Comparison of ENCODE assay signal across 14 cellular contexts in the genomic region with DNA sequence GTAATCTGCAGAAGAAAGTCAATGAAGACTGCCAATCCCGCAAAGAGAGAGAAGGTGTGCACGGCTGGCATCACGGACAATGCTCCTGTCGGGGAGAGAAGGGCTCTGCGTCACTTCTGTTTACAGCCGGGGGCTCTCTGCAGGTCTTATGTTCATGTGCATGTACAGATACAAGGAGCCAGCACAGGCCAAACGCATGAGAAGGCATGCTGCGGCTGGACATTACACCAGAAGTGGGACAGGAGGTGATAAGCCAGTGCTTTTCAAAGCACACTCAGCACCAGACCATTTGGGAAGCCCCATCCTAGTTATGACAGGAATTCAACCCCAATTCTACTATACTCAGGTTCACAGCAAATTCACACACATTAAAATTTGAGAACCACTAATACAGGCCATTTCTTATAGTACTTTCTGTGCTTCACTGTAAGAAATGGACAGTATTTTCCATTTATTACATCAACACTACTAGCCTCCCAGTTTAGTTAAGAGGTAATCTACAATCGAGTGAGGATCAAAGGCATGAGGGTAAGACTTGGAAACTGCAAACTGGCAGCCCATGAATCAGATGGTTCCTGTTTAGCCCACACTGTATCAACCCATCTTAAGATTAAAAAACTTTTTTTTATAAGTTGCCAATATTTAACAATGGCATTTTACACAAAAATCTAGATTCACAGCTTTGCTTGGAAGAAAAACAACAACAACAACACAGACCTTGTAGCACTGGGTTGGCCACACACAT. TPM values are rescaled to one million over a fixed set of nuclear protein-coding genes. Genes with fewer than 3 reads are reported as not detected.
DNase-seq lines count a peak whose midpoint lies in the region; ATAC-seq and TF ChIP-seq lines count a peak whose summit lies in the region.
"Had no signal": no experiment of that assay in that cellular context is flagged by ENCODE, and none has a peak within 500 bp of the region (broad histone marks: within the 10 kb centered on the region; RNA-seq: fewer than 3 reads in every experiment).

No MANE protein-coding gene starts in this region.

- H3K27me3 ChIP-seq in spleen (replicated peaks in 1 of 7): no peaks in the 10 kb centered on the region
- H3K27me3 ChIP-seq: neutrophil, SJSA1 had no signal

- no peaks in the 10 kb centered on the region for H3K9me3 ChIP-seq in spleen
- H3K9me3 ChIP-seq: neutrophil, SJSA1 had no signal

- H3K4me1 ChIP-seq in spleen: peaks cover 24 to 49% (median 36%) of the 10 kb centered on the region in 6 donors
- H3K4me1 ChIP-seq: SJSA1 had no signal

- TF ChIP-seq POLR2A in spleen (IDR thresholded peaks at IDR 0.05): no peak

- WGBS in spleen, 5 donors: 84 to 90% (median 87%) methylated on average over 9 of the region's 9 CpGs

- H3K4me3 ChIP-seq in spleen: no peak overlapping the region
- H3K4me3 ChIP-seq: SJSA1 had no signal

- H3K36me3 ChIP-seq in spleen: peaks cover 0 to 100% (median 83%) of the 10 kb centered on the region in 6 donors

- H3K9me3 Mint-ChIP-seq in activated CD8-positive, alpha-beta memory T cell treated with anti-CD3 and anti-CD28 coated beads, Interleukin-2, amount 10 ng/mL, durations not matched to agents 7 days and 5 days (ENCODE audit: low read depth): no peaks in the 10 kb centered on the region

- no peak for DNase-seq in activated CD8-positive, alpha-beta memory T cell treated with anti-CD3 and anti-CD28 coated beads, Interleukin-2, amount 10 ng/mL, durations not matched to agents 7 days and 5 days
- DNase-seq in activated CD8-positive, alpha-beta memory T cell treated with anti-CD3 and anti-CD28 coated beads for 24 hours: no peak
- DNase-seq in OCI-M1 (lab: John Stamatoyannopoulos, UW) (peak; percentile 72), caudate nucleus (lab: John Stamatoyannopoulos, UW) (no peak), spleen (no peak), epidermal melanocyte (ENCODE audit: insufficient read length, low spot score) (no peak), HT-29 (ENCODE audit: low spot score) (no peak)
- DNase-seq: cerebellar nuclear complex, NCI-H2171 had no signal

- TF ChIP-seq CTCF in spleen (IDR thresholded peaks at IDR 0.05 in 8 of 11, conservative IDR thresholded peaks at IDR 0.05 in 3 of 11): no peak

- no peaks in the 10 kb centered on the region for H3K27me3 Mint-ChIP-seq in activated CD8-positive, alpha-beta memory T cell treated with anti-CD3 and anti-CD28 coated beads, Interleukin-2, amount 10 ng/mL, durations not matched to agents 7 days and 5 days

- peaks cover 61% of the 10 kb centered on the region for H3K36me3 Mint-ChIP-seq in activated CD8-positive, alpha-beta memory T cell treated with anti-CD3 and anti-CD28 coated beads, Interleukin-2, amount 10 ng/mL, durations not matched to agents 7 days and 5 days

- H3K27ac ChIP-seq in caudate nucleus (ENCODE audit: low read depth, low read length) (peak overlapping the region; percentile 22), spleen (peak overlapping the region in 5 of 8 donors; percentile 54 to 81 (median 67))
- H3K27ac ChIP-seq: neutrophil, SJSA1, VCaP had no signal

- peak overlapping the region; percentile 41 for H3K4me3 Mint-ChIP-seq in activated CD8-positive, alpha-beta memory T cell treated with anti-CD3 and anti-CD28 coated beads, Interleukin-2, amount 10 ng/mL, durations not matched to agents 7 days and 5 days

- intact Hi-C loops in spleen (cut with DNase I; ENCODE audit: low total_unique reads): no loop called here

- CTCF ChIA-PET in activated CD8-positive, alpha-beta memory T cell treated with anti-CD3 and anti-CD28 coated beads, Interleukin-2, amount 10 ng/mL, durations not matched to agents 7 days and 5 days (lab: Charles Lee): interaction anchor here (0.9 to 2.4 kb wide), 9 partner anchors 10 to 162 kb away, joined by 3 to 11 read pairs (median 4); no protein-coding TSS in a partner anchor

- H3K4me1 Mint-ChIP-seq in activated CD8-positive, alpha-beta memory T cell treated with anti-CD3 and anti-CD28 coated beads, Interleukin-2, amount 10 ng/mL, durations not matched to agents 7 days and 5 days: peaks cover 37% of the 10 kb centered on the region

- ATAC-seq in activated CD8-positive, alpha-beta memory T cell treated with anti-CD3 and anti-CD28 coated beads, Interleukin-2, amount 10 ng/mL, durations not matched to agents 7 days and 5 days: no peak
- ATAC-seq in GM19455 (IDR thresholded peaks at IDR 0.05; ENCODE audit: unreplicated experiment): no peak
- ATAC-seq: esophagus mucosa had no signal

- peak overlapping the region; percentile 72 for H3K27ac Mint-ChIP-seq in activated CD8-positive, alpha-beta memory T cell treated with anti-CD3 and anti-CD28 coated beads, Interleukin-2, amount 10 ng/mL, durations not matched to agents 7 days and 5 days

RNA-seq across cellular contexts. Expression of gene RMC1, which starts 38.2 kb away (rescaled TPM):
- 10 to 100 TPM; 48.7 to 51.7 TPM for total RNA-seq in activated CD8-positive, alpha-beta memory T cell treated with anti-CD3 and anti-CD28 coated beads, Interleukin-2, amount 10 ng/mL, durations not matched to agents 7 days and 5 days
- total RNA-seq in spleen: 10 to 100 TPM; 29.5 to 55.9 (median 43.6) TPM
- 10 to 100 TPM; 42.0 to 74.7 (median 47.5) TPM for polyA plus RNA-seq in spleen
- 11.6 and 15.2 TPM in 2 replicates for total RNA-seq in HT-29 (2014; rRNA removed; shearing (Covaris generic))

RNA-seq across cellular contexts. Expression of gene NPC1, which starts 44.8 kb away (rescaled TPM):
- 10 to 100 TPM; 36.1 to 37.4 TPM for total RNA-seq in activated CD8-positive, alpha-beta memory T cell treated with anti-CD3 and anti-CD28 coated beads, Interleukin-2, amount 10 ng/mL, durations not matched to agents 7 days and 5 days
- 10 to 100 TPM; 47.2 to 84.2 (median 68.9) TPM for total RNA-seq in spleen
- 10 to 100 TPM in 2 of 3 donors, 1 to 10 TPM in 1; 8.1 to 13.3 (median 11.2) TPM for polyA plus RNA-seq in spleen
- 35.7 and 48.5 TPM in 2 replicates for total RNA-seq in HT-29 (2014; rRNA removed; shearing (Covaris generic))
